In genomic region chr20:438581-439469, GRCh38 we compare ENCODE assay signal across 8 cellular contexts. TPM values are rescaled to one million over a fixed set of nuclear protein-coding genes. Genes with fewer than 3 reads are reported as not detected.
DNase-seq lines count a peak whose midpoint lies in the region; ATAC-seq and TF ChIP-seq lines count a peak whose summit lies in the region.

No MANE protein-coding gene starts in this region.

- peaks cover 0 to 31% (median 18%) of the 10 kb centered on the region in 9 donors for H3K4me1 ChIP-seq in heart right ventricle
- H3K4me1 ChIP-seq in endodermal cell (ENCODE audit: control insufficient read depth, insufficient read depth, low read length) = no peaks in the 10 kb centered on the region

- peak overlapping the region in 5 of 10 donors; percentile 16 to 74 (median 41) for H3K27ac ChIP-seq in heart right ventricle
- no peak overlapping the region for H3K27ac ChIP-seq in WERI-Rb-1
- no peak overlapping the region for H3K27ac ChIP-seq in endodermal cell (ENCODE audit: low read depth, low read length)

- peaks cover 75% of the 10 kb centered on the region for H3K36me3 Mint-ChIP-seq in endodermal cell (ENCODE audit: low read depth)

- H3K4me3 Mint-ChIP-seq in endodermal cell = no peak overlapping the region

- TF ChIP-seq CTCF in heart right ventricle (IDR thresholded peaks at IDR 0.05) (no peak), WERI-Rb-1 (IDR thresholded peaks at IDR 0.05; ENCODE audit: low read depth, low read length) (no peak), endodermal cell (conservative IDR thresholded peaks at IDR 0.05) (no peak)

- DNase-seq in KG1 (lab: John Stamatoyannopoulos, UW) (peak; percentile 82), heart right ventricle (peak in 1 of 2 donors; percentile 35), WERI-Rb-1 (no peak), endodermal cell (no peak)
- peak; percentile 62 to 73 for DNase-seq in activated CD4-positive, alpha-beta T cell treated with anti-CD3 and anti-CD28 coated beads, Interleukin-2, amount 50 U/mL, for 48 hours
- DNase-seq in stimulated activated CD8-positive, alpha-beta memory T cell treated with anti-CD3 and anti-CD28 coated beads, Interleukin-7, amount 100 ng/mL, for 4 hours (ENCODE audit: low read depth in 2 of 2) = peak; percentile 43 to 44

- ATAC-seq in heart right ventricle (peak in 5 of 8 donors; percentile 23 to 43 (median 31)), HG03571 (IDR thresholded peaks at IDR 0.05; ENCODE audit: unreplicated experiment) (no peak), GM19397 (IDR thresholded peaks at IDR 0.05; ENCODE audit: unreplicated experiment) (no peak)

- no peak overlapping the region for H3K27ac Mint-ChIP-seq in endodermal cell

- no peaks in the 10 kb centered on the region for H3K9me3 ChIP-seq in heart right ventricle
- no peaks in the 10 kb centered on the region for H3K9me3 ChIP-seq in WERI-Rb-1 (ENCODE audit: severe bottlenecking)
- no peaks in the 10 kb centered on the region for H3K9me3 ChIP-seq in endodermal cell (ENCODE audit: control insufficient read depth, low read length)

- no peak overlapping the region for H3K9ac ChIP-seq in endodermal cell (ENCODE audit: extremely low read depth, low read length, poor library complexity, severe bottlenecking)

- intact Hi-C loops in heart right ventricle (cut with DNase I) = no loop called here

- no peaks in the 10 kb centered on the region for H3K27me3 ChIP-seq in heart right ventricle
- no peaks in the 10 kb centered on the region for H3K27me3 ChIP-seq in WERI-Rb-1 (ENCODE audit: insufficient read depth, low read depth, severe bottlenecking)
- no peaks in the 10 kb centered on the region for H3K27me3 ChIP-seq in endodermal cell (ENCODE audit: control insufficient read depth, insufficient read depth, low read length, poor library complexity, severe bottlenecking)

- 59 to 78% methylated on average over 18 of the region's 18 CpGs for WGBS in heart right ventricle, 2 donors
- WGBS in endodermal cell (ENCODE audit: insufficient coverage in 1 of 2, insufficient read length in 1 of 2), 2 experiments = 93% methylated on average over 8 to 18 of the region's 18 CpGs

- peak overlapping the region in 1 of 10 donors; percentile 28 for H3K4me3 ChIP-seq in heart right ventricle
- no peak overlapping the region for H3K4me3 ChIP-seq in WERI-Rb-1 (ENCODE audit: low read depth, low read length)
- H3K4me3 ChIP-seq in endodermal cell (ENCODE audit: low read length) = no peak overlapping the region

- peaks cover 0 to 97% (median 73%) of the 10 kb centered on the region in 9 donors for H3K36me3 ChIP-seq in heart right ventricle
- peaks cover 84% of the 10 kb centered on the region for H3K36me3 ChIP-seq in WERI-Rb-1
- peaks cover 78% of the 10 kb centered on the region for H3K36me3 ChIP-seq in endodermal cell (ENCODE audit: control insufficient read depth, insufficient read depth, low read length)

- H3K9me3 Mint-ChIP-seq in endodermal cell = no peaks in the 10 kb centered on the region

- peaks cover 8% of the 10 kb centered on the region for H3K4me1 Mint-ChIP-seq in endodermal cell

- H3K27me3 Mint-ChIP-seq in endodermal cell (ENCODE audit: insufficient read depth) = no peaks in the 10 kb centered on the region

RNA-seq across cellular contexts. Expression of gene TBC1D20, which starts 23.5 kb away (rescaled TPM):
- total RNA-seq in heart right ventricle (10 to 100 TPM; 20.3 to 28.2 (median 23.5) TPM), endodermal cell (10 to 100 TPM; 24.9 to 28.0 TPM)
- 10 to 100 TPM; 12.9 to 16.7 TPM for polyA plus RNA-seq in heart right ventricle
- 24.5 TPM for polyA plus RNA-seq in endodermal cell (2013, experiment 1 of 2)
- 23.7 TPM for polyA plus RNA-seq in endodermal cell (2013, experiment 2 of 2)

RNA-seq across cellular contexts. Expression of gene RBCK1, which starts 30.7 kb away (rescaled TPM):
- total RNA-seq in heart right ventricle = 10 to 100 TPM; 32.0 to 74.2 (median 41.4) TPM
- polyA plus RNA-seq in heart right ventricle = 10 to 100 TPM; 57.9 to 86.8 TPM
- 10 to 100 TPM; 61.7 to 63.7 TPM for total RNA-seq in endodermal cell
- 56.3 TPM for polyA plus RNA-seq in endodermal cell (2013, experiment 1 of 2)
- polyA plus RNA-seq in endodermal cell (2013, experiment 2 of 2) = 44.3 TPM

RNA-seq across cellular contexts. Expression of gene TRIB3, which starts 58.3 kb away (rescaled TPM):
- total RNA-seq in heart right ventricle (1 to 10 TPM in 7 of 10 donors, under 1 TPM in 3; 0.33 to 4.3 (median 1.1) TPM), endodermal cell (1 to 10 TPM; 4.0 TPM)
- 10 to 100 TPM in 1 of 2 donors, 1 to 10 TPM in 1; 1.4 to 10.6 TPM for polyA plus RNA-seq in heart right ventricle
- polyA plus RNA-seq in endodermal cell (2013, experiment 1 of 2) = 7.6 TPM
- polyA plus RNA-seq in endodermal cell (2013, experiment 2 of 2) = 5.8 TPM

Comparison
In these comparisons a context has a peak if more than half of its experiments do, and no peak if none do; other contexts are left out.
1. DNase-seq: peak in KG1 (single experiment), activated CD4-positive, alpha-beta T cell treated with anti-CD3 and anti-CD28 coated beads, Interleukin-2, amount 50 U/mL, for 48 hours (2 of 2) and stimulated activated CD8-positive, alpha-beta memory T cell treated with anti-CD3 and anti-CD28 coated beads, Interleukin-7, amount 100 ng/mL, for 4 hours (2 of 2); none in WERI-Rb-1 (single experiment) and endodermal cell (single experiment).
2. ATAC-seq: peak in heart right ventricle (5 of 8); none in HG03571 (single experiment) and GM19397 (single experiment).